In the genomic region with DNA sequence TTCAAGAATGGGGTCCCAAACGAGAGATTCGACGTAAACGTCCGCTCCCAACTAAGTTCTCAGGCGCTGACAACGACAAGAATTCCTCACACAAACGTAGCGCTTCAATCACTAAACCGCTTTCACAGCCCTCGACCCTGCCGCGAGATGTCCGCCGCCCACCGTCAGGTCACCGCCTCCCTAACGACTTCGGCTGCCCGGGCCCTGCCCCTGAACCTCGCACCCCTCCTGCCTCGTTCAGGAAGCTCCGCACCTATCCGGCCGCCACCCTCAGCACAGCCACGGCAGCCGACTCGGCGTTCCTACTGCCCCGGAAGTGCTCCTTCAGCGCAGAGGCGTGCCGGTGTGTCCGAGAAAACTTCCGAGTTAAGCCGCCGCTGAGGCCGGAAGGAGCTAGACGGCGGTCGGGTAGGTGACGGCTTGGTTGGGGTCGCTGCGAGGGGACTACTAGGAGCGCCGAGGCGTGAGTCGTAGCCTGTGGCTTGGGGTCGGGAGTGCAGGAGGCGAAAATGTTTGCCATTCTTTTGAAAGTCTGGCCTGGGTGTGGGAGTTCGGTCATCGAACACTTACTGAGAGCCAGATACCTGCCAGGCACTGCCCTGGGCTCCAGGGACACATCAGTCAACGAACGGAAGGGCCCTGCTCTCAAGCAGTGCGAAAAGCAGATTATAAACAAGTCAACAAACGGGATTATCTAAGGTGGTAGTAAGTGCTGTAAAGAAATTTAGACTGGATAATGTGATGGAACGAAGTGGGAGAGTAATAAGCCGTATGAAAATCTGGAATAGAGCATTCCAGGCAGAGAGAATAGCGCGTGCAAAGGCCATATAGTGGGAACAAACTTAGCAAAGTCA, we compare ENCODE assay signal across 1 cellular context.
TF ChIP-seq lines count a peak whose summit lies in the region.

Gene FAM114A2, minus strand, starts transcription at position 307 of the 854 bp plus-strand sequence. CDS start 3,957 bp downstream, outside the sequence.
Gene MFAP3, plus strand, starts transcription at position 364 of the 854 bp plus-strand sequence. CDS start 10,756 bp downstream, outside the sequence.

TF ChIP-seq in HepG2, 621 proteins besides CTCF, POLR2A, EP300 and RAD21 (continued from another document and continues in another):
- peak; percentile 57; the same call in 1 of the 2 replicates for TF ChIP-seq ZNF609 (CRISPR knock-in tag; IDR thresholded peaks at IDR 0.05; ENCODE audit: borderline replicate concordance)
- TF ChIP-seq EZH2 (conservative IDR thresholded peaks at IDR 0.05; ENCODE audit: low read depth, low read length): no peak
- TF ChIP-seq ZNF724P (CRISPR knock-in tag; IDR thresholded peaks at IDR 0.05; ENCODE audit: borderline replicate concordance): peak; percentile 80
- TF ChIP-seq TERF1 (CRISPR knock-in tag; IDR thresholded peaks at IDR 0.05): no peak
- TF ChIP-seq ZFYVE20 (CRISPR knock-in tag; IDR thresholded peaks at IDR 0.05; ENCODE audit: borderline replicate concordance, low read depth): 0 out of 2 replicates have a peak, but pooled peaks have one; percentile 24
- TF ChIP-seq STAG1 (CRISPR knock-in tag; IDR thresholded peaks at IDR 0.05): no peak
- TF ChIP-seq, protein P1, sequence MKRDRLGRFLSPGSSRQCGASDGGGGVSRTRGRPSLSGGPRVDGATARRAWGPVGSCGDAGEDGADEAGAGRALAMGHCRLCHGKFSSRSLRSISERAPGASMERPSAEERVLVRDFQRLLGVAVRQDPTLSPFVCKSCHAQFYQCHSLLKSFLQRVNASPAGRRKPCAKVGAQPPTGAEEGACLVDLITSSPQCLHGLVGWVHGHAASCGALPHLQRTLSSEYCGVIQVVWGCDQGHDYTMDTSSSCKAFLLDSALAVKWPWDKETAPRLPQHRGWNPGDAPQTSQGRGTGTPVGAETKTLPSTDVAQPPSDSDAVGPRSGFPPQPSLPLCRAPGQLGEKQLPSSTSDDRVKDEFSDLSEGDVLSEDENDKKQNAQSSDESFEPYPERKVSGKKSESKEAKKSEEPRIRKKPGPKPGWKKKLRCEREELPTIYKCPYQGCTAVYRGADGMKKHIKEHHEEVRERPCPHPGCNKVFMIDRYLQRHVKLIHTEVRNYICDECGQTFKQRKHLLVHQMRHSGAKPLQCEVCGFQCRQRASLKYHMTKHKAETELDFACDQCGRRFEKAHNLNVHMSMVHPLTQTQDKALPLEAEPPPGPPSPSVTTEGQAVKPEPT (CRISPR knock-in tag; IDR thresholded peaks at IDR 0.05; ENCODE audit: low read depth): peak; percentile 76; the same call in 1 of the 2 replicates
- TF ChIP-seq MIER3 (CRISPR knock-in tag; IDR thresholded peaks at IDR 0.05; ENCODE audit: borderline replicate concordance): peak; percentile 85; the same call in 1 of the 2 replicates
- TF ChIP-seq, protein P2, sequence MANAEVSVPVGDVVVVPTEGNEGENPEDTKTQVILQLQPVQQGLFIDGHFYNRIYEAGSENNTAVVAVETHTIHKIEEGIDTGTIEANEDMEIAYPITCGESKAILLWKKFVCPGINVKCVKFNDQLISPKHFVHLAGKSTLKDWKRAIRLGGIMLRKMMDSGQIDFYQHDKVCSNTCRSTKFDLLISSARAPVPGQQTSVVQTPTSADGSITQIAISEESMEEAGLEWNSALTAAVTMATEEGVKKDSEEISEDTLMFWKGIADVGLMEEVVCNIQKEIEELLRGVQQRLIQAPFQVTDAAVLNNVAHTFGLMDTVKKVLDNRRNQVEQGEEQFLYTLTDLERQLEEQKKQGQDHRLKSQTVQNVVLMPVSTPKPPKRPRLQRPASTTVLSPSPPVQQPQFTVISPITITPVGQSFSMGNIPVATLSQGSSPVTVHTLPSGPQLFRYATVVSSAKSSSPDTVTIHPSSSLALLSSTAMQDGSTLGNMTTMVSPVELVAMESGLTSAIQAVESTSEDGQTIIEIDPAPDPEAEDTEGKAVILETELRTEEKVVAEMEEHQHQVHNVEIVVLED (CRISPR knock-in tag; IDR thresholded peaks at IDR 0.05; ENCODE audit: borderline replicate concordance): peak; percentile 96
- peak; percentile 66 for TF ChIP-seq ZNF362 (CRISPR knock-in tag; IDR thresholded peaks at IDR 0.05; ENCODE audit: borderline replicate concordance)
- no peak for TF ChIP-seq THYN1 (CRISPR knock-in tag; IDR thresholded peaks at IDR 0.05; ENCODE audit: borderline replicate concordance, low read depth)
- TF ChIP-seq, protein P3, sequence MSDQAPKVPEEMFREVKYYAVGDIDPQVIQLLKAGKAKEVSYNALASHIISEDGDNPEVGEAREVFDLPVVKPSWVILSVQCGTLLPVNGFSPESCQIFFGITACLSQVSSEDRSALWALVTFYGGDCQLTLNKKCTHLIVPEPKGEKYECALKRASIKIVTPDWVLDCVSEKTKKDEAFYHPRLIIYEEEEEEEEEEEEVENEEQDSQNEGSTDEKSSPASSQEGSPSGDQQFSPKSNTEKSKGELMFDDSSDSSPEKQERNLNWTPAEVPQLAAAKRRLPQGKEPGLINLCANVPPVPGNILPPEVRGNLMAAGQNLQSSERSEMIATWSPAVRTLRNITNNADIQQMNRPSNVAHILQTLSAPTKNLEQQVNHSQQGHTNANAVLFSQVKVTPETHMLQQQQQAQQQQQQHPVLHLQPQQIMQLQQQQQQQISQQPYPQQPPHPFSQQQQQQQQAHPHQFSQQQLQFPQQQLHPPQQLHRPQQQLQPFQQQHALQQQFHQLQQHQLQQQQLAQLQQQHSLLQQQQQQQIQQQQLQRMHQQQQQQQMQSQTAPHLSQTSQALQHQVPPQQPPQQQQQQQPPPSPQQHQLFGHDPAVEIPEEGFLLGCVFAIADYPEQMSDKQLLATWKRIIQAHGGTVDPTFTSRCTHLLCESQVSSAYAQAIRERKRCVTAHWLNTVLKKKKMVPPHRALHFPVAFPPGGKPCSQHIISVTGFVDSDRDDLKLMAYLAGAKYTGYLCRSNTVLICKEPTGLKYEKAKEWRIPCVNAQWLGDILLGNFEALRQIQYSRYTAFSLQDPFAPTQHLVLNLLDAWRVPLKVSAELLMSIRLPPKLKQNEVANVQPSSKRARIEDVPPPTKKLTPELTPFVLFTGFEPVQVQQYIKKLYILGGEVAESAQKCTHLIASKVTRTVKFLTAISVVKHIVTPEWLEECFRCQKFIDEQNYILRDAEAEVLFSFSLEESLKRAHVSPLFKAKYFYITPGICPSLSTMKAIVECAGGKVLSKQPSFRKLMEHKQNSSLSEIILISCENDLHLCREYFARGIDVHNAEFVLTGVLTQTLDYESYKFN (CRISPR knock-in tag; conservative IDR thresholded peaks at IDR 0.05): peak; percentile 69
- no peak for TF ChIP-seq PBX2 (CRISPR knock-in tag; IDR thresholded peaks at IDR 0.05)
- TF ChIP-seq HMGA1 (CRISPR knock-in tag; conservative IDR thresholded peaks at IDR 0.05): no peak
- no peak for TF ChIP-seq ZNF597 (CRISPR knock-in tag; IDR thresholded peaks at IDR 0.05)
- TF ChIP-seq ZNF34 (CRISPR knock-in tag; IDR thresholded peaks at IDR 0.05; ENCODE audit: borderline replicate concordance): peak; percentile 69; the same call in 1 of the 2 replicates
- no peak for TF ChIP-seq PHF5A (CRISPR knock-in tag; IDR thresholded peaks at IDR 0.05; ENCODE audit: low read depth, unreplicated experiment)
- no peak for TF ChIP-seq ZNF10 (CRISPR knock-in tag; IDR thresholded peaks at IDR 0.05; ENCODE audit: borderline replicate concordance, low read depth)
- TF ChIP-seq TGIF2 (CRISPR knock-in tag; IDR thresholded peaks at IDR 0.05): peak; percentile 51; the same call in 1 of the 2 replicates
- no peak for TF ChIP-seq ZNF775 (CRISPR knock-in tag; IDR thresholded peaks at IDR 0.05; ENCODE audit: borderline replicate concordance)
- TF ChIP-seq ZNF572 (CRISPR knock-in tag; IDR thresholded peaks at IDR 0.05): no peak
- TF ChIP-seq, protein P4, sequence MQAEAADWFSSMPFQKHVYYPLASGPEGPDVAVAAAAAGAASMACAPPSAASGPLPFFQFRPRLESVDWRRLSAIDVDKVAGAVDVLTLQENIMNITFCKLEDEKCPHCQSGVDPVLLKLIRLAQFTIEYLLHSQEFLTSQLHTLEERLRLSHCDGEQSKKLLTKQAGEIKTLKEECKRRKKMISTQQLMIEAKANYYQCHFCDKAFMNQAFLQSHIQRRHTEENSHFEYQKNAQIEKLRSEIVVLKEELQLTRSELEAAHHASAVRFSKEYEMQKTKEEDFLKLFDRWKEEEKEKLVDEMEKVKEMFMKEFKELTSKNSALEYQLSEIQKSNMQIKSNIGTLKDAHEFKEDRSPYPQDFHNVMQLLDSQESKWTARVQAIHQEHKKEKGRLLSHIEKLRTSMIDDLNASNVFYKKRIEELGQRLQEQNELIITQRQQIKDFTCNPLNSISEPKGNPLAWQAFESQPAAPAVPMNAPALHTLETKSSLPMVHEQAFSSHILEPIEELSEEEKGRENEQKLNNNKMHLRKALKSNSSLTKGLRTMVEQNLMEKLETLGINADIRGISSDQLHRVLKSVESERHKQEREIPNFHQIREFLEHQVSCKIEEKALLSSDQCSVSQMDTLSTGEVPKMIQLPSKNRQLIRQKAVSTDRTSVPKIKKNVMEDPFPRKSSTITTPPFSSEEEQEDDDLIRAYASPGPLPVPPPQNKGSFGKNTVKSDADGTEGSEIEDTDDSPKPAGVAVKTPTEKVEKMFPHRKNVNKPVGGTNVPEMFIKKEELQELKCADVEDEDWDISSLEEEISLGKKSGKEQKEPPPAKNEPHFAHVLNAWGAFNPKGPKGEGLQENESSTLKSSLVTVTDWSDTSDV (CRISPR knock-in tag; IDR thresholded peaks at IDR 0.05): peak; percentile 89; the same call in 1 of the 2 replicates
